Comparison of ENCODE assay signal across 23 cellular contexts in the genomic region with DNA sequence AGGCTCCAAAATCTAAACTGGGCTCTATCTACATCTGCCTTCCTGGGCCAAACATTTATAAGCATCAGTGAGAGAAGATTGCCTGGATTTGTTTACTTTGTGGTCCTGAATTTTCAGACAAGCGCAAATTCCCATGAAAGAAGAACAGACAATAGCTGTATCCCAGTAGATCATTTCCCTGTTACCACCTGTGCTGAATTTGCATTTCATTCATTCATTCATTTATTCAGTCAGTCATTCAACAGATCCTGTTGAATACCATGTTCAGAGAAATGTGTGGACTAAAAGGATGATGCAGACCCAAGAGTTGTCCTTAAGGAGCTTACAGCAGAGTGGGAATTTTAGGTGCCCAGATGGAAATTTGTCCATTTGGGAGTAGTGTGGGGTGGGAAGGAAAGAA. TPM values are rescaled to one million over a fixed set of nuclear protein-coding genes. Genes with fewer than 3 reads are reported as not detected.
DNase-seq lines count a peak whose midpoint lies in the region; TF ChIP-seq lines count a peak whose summit lies in the region.
"Had no signal": no experiment of that assay in that cellular context is flagged by ENCODE, and none has a peak within 500 bp of the region (broad histone marks: within the 10 kb centered on the region; RNA-seq: fewer than 3 reads in every experiment).

No MANE protein-coding gene starts in this region.

- no peak overlapping the region for H3K27ac ChIP-seq in HEK293 (ENCODE audit: extremely low read depth, low read depth, low read length)
- peak overlapping the region; percentile 40 for H3K27ac ChIP-seq in skeletal muscle tissue (ENCODE audit: low read depth, low read length)
- no peak overlapping the region for H3K27ac ChIP-seq in coronary artery
- H3K27ac ChIP-seq in esophagus muscularis mucosa (replicated peaks in 1 of 4) = no peak overlapping the region
- H3K27ac ChIP-seq: C4-2B, ovary, sigmoid colon, upper lobe of right lung, WERI-Rb-1 had no signal

- no peak overlapping the region for H3K27ac Mint-ChIP-seq in activated CD4-positive, alpha-beta memory T cell treated with anti-CD3 and anti-CD28 coated beads, Interleukin-2, amount 10 ng/mL, durations not matched to agents 7 days and 5 days
- H3K27ac Mint-ChIP-seq in activated CD4-positive, alpha-beta memory T cell treated with anti-CD3 and anti-CD28 coated beads for 36 hours = no peak overlapping the region

- H3K9ac ChIP-seq in adipocyte (ENCODE audit: low read length) (no peak overlapping the region), skeletal muscle tissue (ENCODE audit: low read depth in 1 of 3, low read length in 3 of 3) (no peak overlapping the region)

- H3K36me3 ChIP-seq in HEK293 (ENCODE audit: control insufficient read depth in 2 of 2, insufficient read depth in 1 of 2, low read length in 2 of 2) = peaks cover 0 to 4% of the 10 kb centered on the region in 2 experiments; a peak in 1 of 3 replicates
- peaks cover 7% of the 10 kb centered on the region for H3K36me3 ChIP-seq in adipocyte (ENCODE audit: control insufficient read depth, insufficient read depth, low read length, severe bottlenecking)
- no peaks in the 10 kb centered on the region for H3K36me3 ChIP-seq in skeletal muscle tissue (ENCODE audit: control insufficient read depth in 3 of 3, insufficient read depth in 3 of 3, low read length in 3 of 3)
- H3K36me3 ChIP-seq in esophagus muscularis mucosa = no peaks in the 10 kb centered on the region
- H3K36me3 ChIP-seq: ovary, sigmoid colon, upper lobe of right lung, WERI-Rb-1 had no signal

- peaks cover 24% of the 10 kb centered on the region for H3K36me3 Mint-ChIP-seq in activated CD4-positive, alpha-beta memory T cell treated with anti-CD3 and anti-CD28 coated beads, Interleukin-2, amount 10 ng/mL, durations not matched to agents 7 days and 5 days (ENCODE audit: low read depth)
- peaks cover 10% of the 10 kb centered on the region for H3K36me3 Mint-ChIP-seq in activated CD4-positive, alpha-beta memory T cell treated with anti-CD3 and anti-CD28 coated beads for 36 hours

- intact Hi-C loops in activated CD4-positive, alpha-beta memory T cell treated with anti-CD3 and anti-CD28 coated beads for 36 hours (cut with micrococcal nuclease) = no loop called here
- intact Hi-C loops in esophagus muscularis mucosa (cut with DNase I) = no loop called here

- peaks cover 32% of the 10 kb centered on the region for H3K4me1 Mint-ChIP-seq in activated CD4-positive, alpha-beta memory T cell treated with anti-CD3 and anti-CD28 coated beads, Interleukin-2, amount 10 ng/mL, durations not matched to agents 7 days and 5 days
- peaks cover 24% of the 10 kb centered on the region for H3K4me1 Mint-ChIP-seq in activated CD4-positive, alpha-beta memory T cell treated with anti-CD3 and anti-CD28 coated beads for 36 hours (ENCODE audit: low read depth)

- 100% methylated on average over 1 of the region's 1 CpG for WGBS in esophagus muscularis mucosa

- H3K9me3 ChIP-seq in HEK293 (ENCODE audit: control insufficient read depth, insufficient read depth, low read depth, low read length) (no peaks in the 10 kb centered on the region), adipocyte (ENCODE audit: control insufficient read depth, low read length) (no peaks in the 10 kb centered on the region), skeletal muscle tissue (ENCODE audit: control insufficient read depth in 3 of 3, low read length in 3 of 3) (no peaks in the 10 kb centered on the region), esophagus muscularis mucosa (no peaks in the 10 kb centered on the region)
- H3K9me3 ChIP-seq: A549, ovary, sigmoid colon, upper lobe of right lung had no signal

- no peaks in the 10 kb centered on the region for H3K27me3 Mint-ChIP-seq in activated CD4-positive, alpha-beta memory T cell treated with anti-CD3 and anti-CD28 coated beads, Interleukin-2, amount 10 ng/mL, durations not matched to agents 7 days and 5 days
- H3K27me3 Mint-ChIP-seq in activated CD4-positive, alpha-beta memory T cell treated with anti-CD3 and anti-CD28 coated beads for 36 hours = no peaks in the 10 kb centered on the region
- H3K27me3 Mint-ChIP-seq: effector memory CD8-positive, alpha-beta T cell had no signal

- no peak for DNase-seq in activated CD4-positive, alpha-beta memory T cell treated with anti-CD3 and anti-CD28 coated beads, Interleukin-2, amount 10 ng/mL, durations not matched to agents 7 days and 5 days
- no peak for DNase-seq in activated CD4-positive, alpha-beta memory T cell treated with anti-CD3 and anti-CD28 coated beads for 36 hours
- no peak for DNase-seq in adipocyte (ENCODE audit: low read depth)
- DNase-seq in coronary artery (ENCODE audit: low spot score) = no peak
- DNase-seq in NCI-H2107 (lab: John Stamatoyannopoulos, UW) = no peak
- no peak for DNase-seq in esophagus muscularis mucosa (ENCODE audit: extremely low spot score)
- DNase-seq: activated effector memory CD4-positive, alpha-beta T cell treated with anti-CD3 and anti-CD28 coated beads, Interleukin-2, amount 50 U/mL, for 16 hours; effector memory CD8-positive, alpha-beta T cell; GF-D8; H7; NCI-H1417 treated with DMSO at 0.1 percent for 48 hours; NCI-H2171; NCI-H748 treated with DMSO at 0.1 percent for 48 hours; ovary; SHP77 treated with DMSO at 0.1 percent for 48 hours; sigmoid colon; stimulated activated naive CD4-positive, alpha-beta T cell treated with Interleukin-2 at 50 U/mL for 16 hours; upper lobe of right lung; WERI-Rb-1 had no signal

- peak overlapping the region; percentile 4 for H3K4me3 Mint-ChIP-seq in activated CD4-positive, alpha-beta memory T cell treated with anti-CD3 and anti-CD28 coated beads, Interleukin-2, amount 10 ng/mL, durations not matched to agents 7 days and 5 days
- H3K4me3 Mint-ChIP-seq in activated CD4-positive, alpha-beta memory T cell treated with anti-CD3 and anti-CD28 coated beads for 36 hours = no peak overlapping the region

- TF ChIP-seq EP300 in esophagus muscularis mucosa (IDR thresholded peaks at IDR 0.05) = no peak

- no peak for TF ChIP-seq POLR2A in esophagus muscularis mucosa (IDR thresholded peaks at IDR 0.05; ENCODE audit: low read depth)

- POLR2A ChIA-PET in activated CD4-positive, alpha-beta memory T cell treated with anti-CD3 and anti-CD28 coated beads, Interleukin-2, amount 10 ng/mL, durations not matched to agents 7 days and 5 days (lab: Charles Lee) = interaction anchor here (1.1 kb wide), 1 partner anchor 55 kb away, joined by 3 read pairs; no protein-coding TSS in a partner anchor
- POLR2A ChIA-PET in activated CD4-positive, alpha-beta memory T cell treated with anti-CD3 and anti-CD28 coated beads for 36 hours (lab: Charles Lee) = no interaction called here
- POLR2A ChIA-PET in HEK293 (lab: Yijun Ruan, JAX) = no interaction called here

- CTCF ChIA-PET in activated CD4-positive, alpha-beta memory T cell treated with anti-CD3 and anti-CD28 coated beads, Interleukin-2, amount 10 ng/mL, durations not matched to agents 7 days and 5 days (lab: Charles Lee) = no interaction called here
- CTCF ChIA-PET in activated CD4-positive, alpha-beta memory T cell treated with anti-CD3 and anti-CD28 coated beads for 36 hours (lab: Charles Lee) = interaction anchor here (0.6 to 1.0 kb wide), 2 partner anchors 20 to 651 kb away, joined by 3 to 4 read pairs; no protein-coding TSS in a partner anchor
- CTCF ChIA-PET in HEK293 (lab: Yijun Ruan, JAX) = interaction anchor here (0.6 to 1.0 kb wide), 2 partner anchors 268 to 270 kb away, joined by 3 read pairs; no protein-coding TSS in a partner anchor

- no peak for TF ChIP-seq CTCF in HEK293 (tag by site-specific recombination; IDR thresholded peaks at IDR 0.05)
- no peak for TF ChIP-seq CTCF in coronary artery (IDR thresholded peaks at IDR 0.05)
- no peak for TF ChIP-seq CTCF in esophagus muscularis mucosa (IDR thresholded peaks at IDR 0.05)

- H3K27me3 ChIP-seq in adipocyte (replicated peaks; ENCODE audit: control insufficient read depth, insufficient read depth, low read length) = no peaks in the 10 kb centered on the region
- no peaks in the 10 kb centered on the region for H3K27me3 ChIP-seq in skeletal muscle tissue (ENCODE audit: control insufficient read depth in 3 of 3, insufficient read depth in 3 of 3, low read length in 3 of 3)
- no peaks in the 10 kb centered on the region for H3K27me3 ChIP-seq in esophagus muscularis mucosa
- H3K27me3 ChIP-seq: ovary, sigmoid colon, upper lobe of right lung had no signal

- H3K4me3 ChIP-seq in HEK293 (ENCODE audit: low read depth, low read length) (no peak overlapping the region), adipocyte (ENCODE audit: low read length) (peak overlapping the region; percentile 98), skeletal muscle tissue (ENCODE audit: low read length in 3 of 3) (peak overlapping the region in 2 of 3 donors; percentile 33 to 45), coronary artery (no peak overlapping the region), esophagus muscularis mucosa (no peak overlapping the region)
- H3K4me3 ChIP-seq: ovary, sigmoid colon, upper lobe of right lung had no signal

- peaks cover 2% of the 10 kb centered on the region; the same call in 1 of the 2 replicates for H3K4me1 ChIP-seq in HEK293 (ENCODE audit: control insufficient read depth, insufficient read depth, low read length)
- H3K4me1 ChIP-seq in adipocyte (ENCODE audit: control insufficient read depth, insufficient read depth, low read length) = peaks cover 38% of the 10 kb centered on the region
- peaks cover 3 to 39% (median 29%) of the 10 kb centered on the region in 3 donors for H3K4me1 ChIP-seq in skeletal muscle tissue (ENCODE audit: control insufficient read depth in 3 of 3, insufficient read depth in 3 of 3, low read length in 3 of 3)
- H3K4me1 ChIP-seq in esophagus muscularis mucosa = peaks cover 5 to 17% (median 14%) of the 10 kb centered on the region in 4 donors
- H3K4me1 ChIP-seq: upper lobe of right lung had no signal

- no peaks in the 10 kb centered on the region for H3K9me3 Mint-ChIP-seq in activated CD4-positive, alpha-beta memory T cell treated with anti-CD3 and anti-CD28 coated beads, Interleukin-2, amount 10 ng/mL, durations not matched to agents 7 days and 5 days
- H3K9me3 Mint-ChIP-seq in activated CD4-positive, alpha-beta memory T cell treated with anti-CD3 and anti-CD28 coated beads for 36 hours = no peaks in the 10 kb centered on the region
- H3K9me3 Mint-ChIP-seq: effector memory CD8-positive, alpha-beta T cell had no signal

TF ChIP-seq in HEK293, 187 proteins besides CTCF, POLR2A, EP300 and RAD21:
- TF ChIP-seq SCRT2 (tag by site-specific recombination; IDR thresholded peaks at IDR 0.05) = peak; percentile 38; the same call in 1 of the 2 replicates
- no peak for TF ChIP-seq ZNF10 (tag by site-specific recombination; IDR thresholded peaks at IDR 0.05)
- TF ChIP-seq ZNF24 (tag by site-specific recombination; IDR thresholded peaks at IDR 0.05) = peak; percentile 80; the same call in 1 of the 2 replicates
TF ChIP-seq in HEK293: peak in this region for 2.

RNA-seq across cellular contexts. Expression of a gene that starts 2.2 kb away (rescaled TPM):
- 10 to 100 TPM; 32.8 to 34.5 TPM for total RNA-seq in activated CD4-positive, alpha-beta memory T cell treated with anti-CD3 and anti-CD28 coated beads, Interleukin-2, amount 10 ng/mL, durations not matched to agents 7 days and 5 days
- 10 to 100 TPM; 31.9 to 32.4 TPM for total RNA-seq in activated CD4-positive, alpha-beta memory T cell treated with anti-CD3 and anti-CD28 coated beads for 36 hours
- total RNA-seq in skeletal muscle tissue (144 TPM), esophagus muscularis mucosa (10 to 100 TPM; 49.4 to 73.9 (median 61.5) TPM)

Comparison
In these comparisons a context has a peak if more than half of its experiments do, and no peak if none do; other contexts are left out.
1. H3K4me3 ChIP-seq: peak in adipocyte (single experiment) and skeletal muscle tissue (2 of 3); none in HEK293 (single experiment), coronary artery (single experiment) and esophagus muscularis mucosa (0 of 4).